ENCODE assay signal across 1 cellular context in genomic region chr2:219160186-219161017, GRCh38.
TF ChIP-seq lines count a peak whose summit lies in the region.

NHEJ1 (minus strand) TSS chr2:219160815; CDS start chr2:219158362, 2,453 bp downstream.

TF ChIP-seq in neural cell, 6 proteins besides CTCF, POLR2A, EP300 and RAD21 (continued from another document):
- TF ChIP-seq EZH2 (IDR thresholded peaks at IDR 0.05; ENCODE audit: borderline replicate concordance, insufficient read depth, low read length, poor library complexity, severe bottlenecking): no peak
